ENCODE assay signal across 13 cellular contexts in genomic region chr12:96237035-96237434, GRCh38. TPM values are rescaled to one million over a fixed set of nuclear protein-coding genes. Genes with fewer than 3 reads are reported as not detected.
DNase-seq lines count a peak whose midpoint lies in the region; ATAC-seq, FAIRE-seq and TF ChIP-seq lines count a peak whose summit lies in the region.
"Had no signal": no experiment of that assay in that cellular context is flagged by ENCODE, and none has a peak within 500 bp of the region (broad histone marks: within the 10 kb centered on the region; RNA-seq: fewer than 3 reads in every experiment).

No MANE protein-coding gene starts in this region.

- no peak overlapping the region for H3K4me3 ChIP-seq in right cardiac atrium (ENCODE audit: low read length)
- H3K4me3 ChIP-seq in coronary artery: peak overlapping the region; percentile 33
- no peak overlapping the region for H3K4me3 ChIP-seq in naive thymus-derived CD4-positive, alpha-beta T cell (ENCODE audit: low read length)
- H3K4me3 ChIP-seq: cardiac muscle cell had no signal

- no peaks in the 10 kb centered on the region for H3K36me3 ChIP-seq in naive thymus-derived CD4-positive, alpha-beta T cell (ENCODE audit: control insufficient read depth in 2 of 3, insufficient read depth in 3 of 3, low read length in 3 of 3)
- H3K36me3 ChIP-seq: cardiac muscle cell had no signal

- H3K36me3 Mint-ChIP-seq in naive thymus-derived CD4-positive, alpha-beta T cell: peaks cover 0 to 25% (median 4%) of the 10 kb centered on the region in 5 donors

- H3K27me3 ChIP-seq in right cardiac atrium (ENCODE audit: control insufficient read depth, insufficient read depth): no peaks in the 10 kb centered on the region
- H3K27me3 ChIP-seq in naive thymus-derived CD4-positive, alpha-beta T cell (ENCODE audit: control insufficient read depth in 2 of 2, insufficient read depth in 2 of 2, low read length in 2 of 2): no peaks in the 10 kb centered on the region
- H3K27me3 ChIP-seq: cardiac muscle cell had no signal

- ATAC-seq in right cardiac atrium (no peak), GM18870 (IDR thresholded peaks at IDR 0.05; ENCODE audit: unreplicated experiment) (no peak), GM18517 (IDR thresholded peaks at IDR 0.05; ENCODE audit: unreplicated experiment) (no peak), GM21737 (IDR thresholded peaks at IDR 0.05; ENCODE audit: unreplicated experiment) (no peak)
- ATAC-seq in naive thymus-derived CD4-positive, alpha-beta T cell: no peak
- ATAC-seq: HepG2 had no signal

- H3K9me3 ChIP-seq in right cardiac atrium (ENCODE audit: control insufficient read depth, low read length): no peaks in the 10 kb centered on the region
- no peaks in the 10 kb centered on the region for H3K9me3 ChIP-seq in naive thymus-derived CD4-positive, alpha-beta T cell (ENCODE audit: control insufficient read depth in 2 of 3, low read length in 3 of 3)

- DNase-seq in right cardiac atrium: no peak
- DNase-seq in cardiac septum (ENCODE audit: low spot score): no peak
- DNase-seq in coronary artery (ENCODE audit: low spot score): no peak
- no peak for DNase-seq in naive thymus-derived CD4-positive, alpha-beta T cell
- no peak for DNase-seq in frontal cortex (ENCODE audit: low spot score in 2 of 2)
- DNase-seq: NCI-H2081 treated with DMSO at 0.1 percent for 48 hours, nephron progenitor cell had no signal

- no peaks in the 10 kb centered on the region for H3K27me3 Mint-ChIP-seq in naive thymus-derived CD4-positive, alpha-beta T cell

- peaks cover 0 to 2% (median 0%) of the 10 kb centered on the region in 11 donors for H3K9me3 Mint-ChIP-seq in naive thymus-derived CD4-positive, alpha-beta T cell
- H3K9me3 Mint-ChIP-seq: nephron progenitor cell had no signal

- WGBS in right cardiac atrium: 82% methylated on average over 7 of the region's 7 CpGs

- no peak for FAIRE-seq in frontal cortex (lab: Jason Lieb, UNC)
- FAIRE-seq: HepG2 had no signal

- peak overlapping the region; percentile 10 to 76 (median 56) for H3K4me3 Mint-ChIP-seq in naive thymus-derived CD4-positive, alpha-beta T cell
- H3K4me3 Mint-ChIP-seq: nephron progenitor cell had no signal

- intact Hi-C loops in right cardiac atrium (cut with DNase I): loop anchor here in 1 of 4 donors (10.0 kb wide), 1 partner anchor 158 kb away; no protein-coding TSS in a partner anchor
- intact Hi-C loops in cardiac septum (cut with DNase I): loop anchor here (5.0 kb wide), 1 partner anchor 160 kb away; no protein-coding TSS in a partner anchor
- intact Hi-C loops in naive thymus-derived CD4-positive, alpha-beta T cell (cut with micrococcal nuclease): no loop called here

- H3K27ac Mint-ChIP-seq in naive thymus-derived CD4-positive, alpha-beta T cell: peak overlapping the region; percentile 39 to 89 (median 80)

- no peak for TF ChIP-seq CTCF in coronary artery (IDR thresholded peaks at IDR 0.05)

- H3K27ac ChIP-seq in right cardiac atrium (ENCODE audit: low read length): peak overlapping the region; percentile 90
- peak overlapping the region; percentile 43 to 85 for H3K27ac ChIP-seq in coronary artery
- H3K27ac ChIP-seq in naive thymus-derived CD4-positive, alpha-beta T cell (ENCODE audit: low read depth, low read length): peak overlapping the region; percentile 20
- H3K27ac ChIP-seq: C4-2B had no signal

- CTCF ChIA-PET in naive thymus-derived CD4-positive, alpha-beta T cell (lab: Charles Lee): no interaction called here

- H3K4me1 ChIP-seq in right cardiac atrium (ENCODE audit: control insufficient read depth, insufficient read depth, low read length): peaks cover 50% of the 10 kb centered on the region
- peaks cover 37 to 57% of the 10 kb centered on the region in 2 donors for H3K4me1 ChIP-seq in naive thymus-derived CD4-positive, alpha-beta T cell (ENCODE audit: control insufficient read depth in 2 of 2, insufficient read depth in 2 of 2, low read length in 2 of 2)

- peaks cover 45 to 87% (median 74%) of the 10 kb centered on the region in 7 donors for H3K4me1 Mint-ChIP-seq in naive thymus-derived CD4-positive, alpha-beta T cell

- POLR2A ChIA-PET in naive thymus-derived CD4-positive, alpha-beta T cell (lab: Charles Lee): interaction anchor here (1.3 kb wide), 1 partner anchor 164 kb away, joined by 5 read pairs; the partner anchor contains the start of gene CDK17

RNA-seq across cellular contexts. Expression of gene ELK3, which starts 42.9 kb away (rescaled TPM):
- total RNA-seq in right cardiac atrium (10 to 100 TPM; 18.1 to 34.0 (median 23.7) TPM), cardiac septum (18.6 TPM), frontal cortex (1.6 TPM)
- 11.5 TPM for polyA plus RNA-seq in right cardiac atrium
- total RNA-seq in naive thymus-derived CD4-positive, alpha-beta T cell: 10 to 100 TPM; 24.9 to 52.3 (median 34.7) TPM
- 10 to 100 TPM; 16.8 to 22.1 TPM for polyA plus RNA-seq in naive thymus-derived CD4-positive, alpha-beta T cell

Comparison
In these comparisons a context has a peak if more than half of its experiments do, and no peak if none do; other contexts are left out.
1. H3K27ac ChIP-seq: peak in every context shown above with its lines; median percentile 90 in right cardiac atrium; 64 in coronary artery; 20 in naive thymus-derived CD4-positive, alpha-beta T cell.